ENCODE assay signal across 1 cellular context in the genomic region with DNA sequence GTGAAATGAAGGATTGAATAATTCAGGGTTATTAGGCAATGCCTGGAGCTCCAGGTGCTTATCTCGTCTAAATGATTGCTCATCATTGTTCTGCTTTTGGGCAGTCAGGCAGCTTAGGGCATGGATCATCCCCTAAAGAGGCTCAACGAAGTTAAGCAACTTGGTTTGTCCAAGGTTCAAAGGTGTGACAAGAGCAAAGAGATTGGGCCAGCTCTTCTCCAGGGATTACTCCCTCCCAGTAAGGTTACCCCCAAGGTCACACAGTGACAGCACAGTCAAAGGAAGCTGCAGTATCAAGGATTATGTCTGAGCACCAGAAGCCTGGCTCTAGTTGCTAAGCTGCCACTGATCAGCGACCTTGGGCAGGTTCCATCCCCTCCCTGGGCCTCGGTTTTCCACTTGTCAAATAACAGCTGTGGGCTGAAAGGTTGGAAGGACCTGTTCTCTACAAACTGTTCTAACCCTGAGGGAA.
A peak's percentile ranks its signal among the peaks of the same experiment; 100 is the strongest.
TF ChIP-seq lines count a peak whose summit lies in the region.

No MANE protein-coding gene starts in this region.

TF ChIP-seq in K562, 482 proteins besides CTCF, POLR2A, EP300 and RAD21:
- peak; percentile 30; the same call in 1 of the 2 replicates for TF ChIP-seq FOSL1 (tag; conservative IDR thresholded peaks at IDR 0.05)
- peak; percentile 23; the same call in 1 of the 2 replicates for TF ChIP-seq CEBPG (CRISPR knock-in tag; IDR thresholded peaks at IDR 0.05)
- peak; percentile 30 to 86 for TF ChIP-seq CEBPG (tag; conservative IDR thresholded peaks at IDR 0.05 in 1 of 2, IDR thresholded peaks at IDR 0.05 in 1 of 2)
- peak; percentile 56; the same call in 1 of the 2 replicates for TF ChIP-seq TCF3 (CRISPR knock-in tag; IDR thresholded peaks at IDR 0.05)
- peak; percentile 33 for TF ChIP-seq CBFA2T3 (IDR thresholded peaks at IDR 0.05)
- TF ChIP-seq TEAD4 (IDR thresholded peaks at IDR 0.05; ENCODE audit: low read length): peak; percentile 27; the same call in 1 of the 2 replicates
- no peak for TF ChIP-seq TEAD4 (CRISPR knock-in tag; IDR thresholded peaks at IDR 0.05; ENCODE audit: borderline replicate concordance)
- TF ChIP-seq ZNF77 (CRISPR knock-in tag; IDR thresholded peaks at IDR 0.05): no peak
- peak; percentile 77 for TF ChIP-seq CEBPB (tag; IDR thresholded peaks at IDR 0.05)
- TF ChIP-seq, protein P1, sequence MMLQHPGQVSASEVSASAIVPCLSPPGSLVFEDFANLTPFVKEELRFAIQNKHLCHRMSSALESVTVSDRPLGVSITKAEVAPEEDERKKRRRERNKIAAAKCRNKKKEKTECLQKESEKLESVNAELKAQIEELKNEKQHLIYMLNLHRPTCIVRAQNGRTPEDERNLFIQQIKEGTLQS (IDR thresholded peaks at IDR 0.05): 0 out of 2 replicates have a peak, but pooled peaks have one; percentile 10
- TF ChIP-seq, protein P1 (CRISPR knock-in tag; conservative IDR thresholded peaks at IDR 0.05): no peak
- no peak for TF ChIP-seq TRIM28 (IDR thresholded peaks at IDR 0.05)
- TF ChIP-seq CBX5 (IDR thresholded peaks at IDR 0.05; ENCODE audit: borderline replicate concordance, low read depth): no peak
- TF ChIP-seq ILF3 (IDR thresholded peaks at IDR 0.05; ENCODE audit: borderline replicate concordance): no peak
- TF ChIP-seq FOXO4 (CRISPR knock-in tag; IDR thresholded peaks at IDR 0.05): no peak
- no peak for TF ChIP-seq TARDBP (IDR thresholded peaks at IDR 0.05)
- TF ChIP-seq, protein P2, sequence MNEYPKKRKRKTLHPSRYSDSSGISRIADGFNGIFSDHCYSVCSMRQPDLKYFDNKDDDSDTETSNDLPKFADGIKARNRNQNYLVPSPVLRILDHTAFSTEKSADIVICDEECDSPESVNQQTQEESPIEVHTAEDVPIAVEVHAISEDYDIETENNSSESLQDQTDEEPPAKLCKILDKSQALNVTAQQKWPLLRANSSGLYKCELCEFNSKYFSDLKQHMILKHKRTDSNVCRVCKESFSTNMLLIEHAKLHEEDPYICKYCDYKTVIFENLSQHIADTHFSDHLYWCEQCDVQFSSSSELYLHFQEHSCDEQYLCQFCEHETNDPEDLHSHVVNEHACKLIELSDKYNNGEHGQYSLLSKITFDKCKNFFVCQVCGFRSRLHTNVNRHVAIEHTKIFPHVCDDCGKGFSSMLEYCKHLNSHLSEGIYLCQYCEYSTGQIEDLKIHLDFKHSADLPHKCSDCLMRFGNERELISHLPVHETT (CRISPR knock-in tag; conservative IDR thresholded peaks at IDR 0.05 in 1 of 2, IDR thresholded peaks at IDR 0.05 in 1 of 2): peak in 1 of 2 experiments; percentile 25; a peak in 1 of 4 replicates
TF ChIP-seq in K562: peak in this region for 8.
